In genomic region chr1:24963099-24963872, GRCh38 we compare ENCODE assay signal across 10 cellular contexts. TPM values are rescaled to one million over a fixed set of nuclear protein-coding genes. Genes with fewer than 3 reads are reported as not detected.
DNase-seq lines count a peak whose midpoint lies in the region; TF ChIP-seq lines count a peak whose summit lies in the region.
"Had no signal": no experiment of that assay in that cellular context is flagged by ENCODE, and none has a peak within 500 bp of the region (broad histone marks: within the 10 kb centered on the region; RNA-seq: fewer than 3 reads in every experiment).

No MANE protein-coding gene starts in this region.

- H3K4me3 ChIP-seq in Loucy (ENCODE audit: low read length, poor library complexity, severe bottlenecking), result peak overlapping the region; percentile 72
- H3K4me3 ChIP-seq: gastrocnemius medialis had no signal

- no peaks in the 10 kb centered on the region for H3K27me3 ChIP-seq in Loucy (ENCODE audit: insufficient read depth, low read length, poor library complexity, severe bottlenecking)

- H3K4me1 ChIP-seq in Loucy (ENCODE audit: insufficient read depth, low read length, poor library complexity, severe bottlenecking), result peaks cover 75% of the 10 kb centered on the region
- H3K4me1 ChIP-seq: gastrocnemius medialis had no signal

- peak overlapping the region; percentile 77 for H3K9ac ChIP-seq in Loucy (ENCODE audit: low read depth, low read length, poor library complexity, severe bottlenecking)

- peaks cover 86% of the 10 kb centered on the region for H3K4me1 Mint-ChIP-seq in activated naive CD4-positive, alpha-beta T cell treated with anti-CD3 and anti-CD28 coated beads, Interleukin-2, amount 10 ng/mL, durations not matched to agents 7 days and 5 days
- H3K4me1 Mint-ChIP-seq in glutamatergic neuron (ENCODE audit: low read depth, unreplicated experiment), result no peaks in the 10 kb centered on the region

- CTCF ChIA-PET in activated naive CD4-positive, alpha-beta T cell treated with anti-CD3 and anti-CD28 coated beads, Interleukin-2, amount 10 ng/mL, durations not matched to agents 7 days and 5 days (lab: Charles Lee), result interaction anchor here (0.6 to 9.2 kb wide), 26 partner anchors 11 to 256 kb away, joined by 3 to 190 read pairs (median 5); partner anchors contain the start of gene RUNX3

- TF ChIP-seq CTCF in Loucy (conservative IDR thresholded peaks at IDR 0.05; ENCODE audit: low read length) (peak; percentile 56), glutamatergic neuron (IDR thresholded peaks at IDR 0.05; ENCODE audit: partially characterized antibody, unreplicated experiment) (no peak)

- peak; percentile 16 for DNase-seq in DMS 273 (lab: John Stamatoyannopoulos, UW; ENCODE audit: unreplicated experiment)
- no peak for DNase-seq in DMS 273 treated with DMSO at 0.1 percent for 48 hours (lab: John Stamatoyannopoulos, UW)
- DNase-seq in activated naive CD4-positive, alpha-beta T cell treated with anti-CD3 and anti-CD28 coated beads, Interleukin-2, amount 10 ng/mL, durations not matched to agents 7 days and 5 days, result peak; percentile 82
- DNase-seq in retina, result peak; percentile 44
- DNase-seq in SW480 (ENCODE audit: low spot score), result no peak
- DNase-seq in DMS114 treated with DMSO at 0.1 percent for 48 hours (lab: John Stamatoyannopoulos, UW; ENCODE audit: unreplicated experiment), result no peak
- DNase-seq in glutamatergic neuron, result no peak
- DNase-seq: gastrocnemius medialis, NCI-H2029 had no signal

- peak overlapping the region; percentile 96 for H3K4me3 Mint-ChIP-seq in activated naive CD4-positive, alpha-beta T cell treated with anti-CD3 and anti-CD28 coated beads, Interleukin-2, amount 10 ng/mL, durations not matched to agents 7 days and 5 days
- no peak overlapping the region for H3K4me3 Mint-ChIP-seq in glutamatergic neuron (ENCODE audit: unreplicated experiment)

- H3K27ac Mint-ChIP-seq in activated naive CD4-positive, alpha-beta T cell treated with anti-CD3 and anti-CD28 coated beads, Interleukin-2, amount 10 ng/mL, durations not matched to agents 7 days and 5 days, result peak overlapping the region; percentile 91
- H3K27ac Mint-ChIP-seq in glutamatergic neuron (ENCODE audit: unreplicated experiment), result no peak overlapping the region

- H3K9me2 ChIP-seq in Loucy (replicated peaks; ENCODE audit: low read depth, low read length), result no peaks in the 10 kb centered on the region

- peaks cover 65% of the 10 kb centered on the region for H3K79me2 ChIP-seq in Loucy (ENCODE audit: insufficient read depth, low read length)

- H3K4me2 ChIP-seq in Loucy (ENCODE audit: low read depth, low read length, poor library complexity, severe bottlenecking), result peak overlapping the region; percentile 89

- H4K20me1 ChIP-seq in Loucy (ENCODE audit: insufficient read depth, low read length, poor library complexity, severe bottlenecking), result peaks cover 6% of the 10 kb centered on the region

- no peaks in the 10 kb centered on the region for H3K9me3 ChIP-seq in Loucy (ENCODE audit: insufficient read depth, low read depth, low read length)
- H3K9me3 ChIP-seq: gastrocnemius medialis had no signal

- no peaks in the 10 kb centered on the region for H3K27me3 Mint-ChIP-seq in activated naive CD4-positive, alpha-beta T cell treated with anti-CD3 and anti-CD28 coated beads, Interleukin-2, amount 10 ng/mL, durations not matched to agents 7 days and 5 days
- H3K27me3 Mint-ChIP-seq in glutamatergic neuron (ENCODE audit: unreplicated experiment), result peaks cover 12% of the 10 kb centered on the region

- peaks cover 55% of the 10 kb centered on the region for H3K36me3 Mint-ChIP-seq in activated naive CD4-positive, alpha-beta T cell treated with anti-CD3 and anti-CD28 coated beads, Interleukin-2, amount 10 ng/mL, durations not matched to agents 7 days and 5 days
- H3K36me3 Mint-ChIP-seq in glutamatergic neuron (ENCODE audit: unreplicated experiment), result peaks cover 4% of the 10 kb centered on the region

- H2AFZ ChIP-seq in Loucy (ENCODE audit: low read length), result no peak overlapping the region

- H3K9me3 Mint-ChIP-seq in activated naive CD4-positive, alpha-beta T cell treated with anti-CD3 and anti-CD28 coated beads, Interleukin-2, amount 10 ng/mL, durations not matched to agents 7 days and 5 days, result no peaks in the 10 kb centered on the region
- H3K9me3 Mint-ChIP-seq in glutamatergic neuron (ENCODE audit: unreplicated experiment), result peaks cover 3% of the 10 kb centered on the region

- no peaks in the 10 kb centered on the region for H3K36me3 ChIP-seq in Loucy (ENCODE audit: insufficient read depth, low read length)
- H3K36me3 ChIP-seq: gastrocnemius medialis had no signal

- peaks cover 16% of the 10 kb centered on the region for H3F3A ChIP-seq in Loucy (ENCODE audit: low read depth)

RNA-seq across cellular contexts. Expression of gene RUNX3, which starts 33.2 kb away (rescaled TPM):
- 0.15 TPM for total RNA-seq in glutamatergic neuron (ENCODE audit: unreplicated experiment)

Comparison
In these comparisons a context has a peak if more than half of its experiments do, and no peak if none do; other contexts are left out.
1. DNase-seq: peak in DMS 273 (single experiment), activated naive CD4-positive, alpha-beta T cell treated with anti-CD3 and anti-CD28 coated beads, Interleukin-2, amount 10 ng/mL, durations not matched to agents 7 days and 5 days (single experiment) and retina (single experiment); none in DMS 273 treated with DMSO at 0.1 percent for 48 hours (single experiment), SW480 (single experiment), DMS114 treated with DMSO at 0.1 percent for 48 hours (single experiment) and glutamatergic neuron (single experiment).